Comparison of ENCODE assay signal across 9 cellular contexts in genomic region chr22:37674248-37674647, GRCh38. TPM values are rescaled to one million over a fixed set of nuclear protein-coding genes. Genes with fewer than 3 reads are reported as not detected.
DNase-seq lines count a peak whose midpoint lies in the region; ATAC-seq and TF ChIP-seq lines count a peak whose summit lies in the region.
"Had no signal": no experiment of that assay in that cellular context is flagged by ENCODE, and none has a peak within 500 bp of the region (broad histone marks: within the 10 kb centered on the region; RNA-seq: fewer than 3 reads in every experiment).

No MANE protein-coding gene starts in this region.

- dilution Hi-C loops in mammary epithelial cell (cut with HindIII; ENCODE audit: low sequenced_read_pairs), result no loop called here

- no peak overlapping the region for H2AFZ ChIP-seq in mammary epithelial cell (ENCODE audit: low read depth, low read length)

- intact Hi-C loops in MCF 10A (cut with micrococcal nuclease) (loop anchor here (2.0 kb wide), 1 partner anchor 79 kb away; no protein-coding TSS in a partner anchor), mammary epithelial cell (cut with micrococcal nuclease) (no loop called here), adrenal gland (cut with DNase I) (no loop called here)

- H3K27me3 ChIP-seq in mammary epithelial cell (ENCODE audit: insufficient read depth, low read length) (no peaks in the 10 kb centered on the region), adrenal gland (no peaks in the 10 kb centered on the region), muscle layer of colon (ENCODE audit: control insufficient read depth in 1 of 2, insufficient read depth in 2 of 2, low read length in 2 of 2) (no peaks in the 10 kb centered on the region)
- H3K27me3 ChIP-seq: BE2C had no signal

- H3K27ac Mint-ChIP-seq in MCF 10A (ENCODE audit: low read depth, unreplicated experiment) (no peak overlapping the region), type B pancreatic cell (peak overlapping the region; percentile 34)

- peaks cover 4% of the 10 kb centered on the region for H4K20me1 ChIP-seq in mammary epithelial cell (ENCODE audit: insufficient read depth, low read length)

- H3K4me3 Mint-ChIP-seq in MCF 10A (ENCODE audit: unreplicated experiment), result peak overlapping the region; percentile 75
- no peak overlapping the region for H3K4me3 Mint-ChIP-seq in type B pancreatic cell

- no peak overlapping the region for H3K4me3 ChIP-seq in mammary epithelial cell (replicated peaks in 1 of 3; ENCODE audit: insufficient read depth in 1 of 3, low read depth in 2 of 3, low read length in 3 of 3)
- no peak overlapping the region for H3K4me3 ChIP-seq in adrenal gland
- H3K4me3 ChIP-seq in muscle layer of colon (ENCODE audit: low read depth in 1 of 2, low read length in 2 of 2), result no peak overlapping the region

- CTCF ChIA-PET in MCF 10A (lab: Yijun Ruan, JAX), result interaction anchor here (0.8 to 2.0 kb wide), 2 partner anchors 12 to 31 kb away, joined by 4 to 8 read pairs; partner anchors contain the start of gene NOL12
- CTCF ChIA-PET in mammary epithelial cell (lab: Charles Lee; ENCODE audit: low non-redundant PET), result no interaction called here

- TF ChIP-seq POLR2A in adrenal gland (IDR thresholded peaks at IDR 0.05), result no peak

- no peaks in the 10 kb centered on the region for H3K27me3 Mint-ChIP-seq in MCF 10A (ENCODE audit: insufficient read depth, unreplicated experiment)
- no peaks in the 10 kb centered on the region for H3K27me3 Mint-ChIP-seq in type B pancreatic cell

- H3K36me3 ChIP-seq in mammary epithelial cell (ENCODE audit: insufficient read depth, low read length) (peaks cover 6% of the 10 kb centered on the region), adrenal gland (replicated peaks in 1 of 2) (peaks cover 0 to 5% of the 10 kb centered on the region in 2 donors), muscle layer of colon (ENCODE audit: insufficient read depth, low read length) (peaks cover under 1% of the 10 kb centered on the region)
- H3K36me3 ChIP-seq: BE2C had no signal

- H3K9ac ChIP-seq in mammary epithelial cell (ENCODE audit: insufficient read depth, low read length) (no peak overlapping the region), muscle layer of colon (ENCODE audit: low read length) (no peak overlapping the region)

- no peak overlapping the region for H3K4me2 ChIP-seq in mammary epithelial cell (ENCODE audit: insufficient read depth, low read depth, low read length)

- peaks cover 30% of the 10 kb centered on the region for H3K79me2 ChIP-seq in mammary epithelial cell (ENCODE audit: insufficient read depth, low read length)

- in situ Hi-C loops in mammary epithelial cell (cut with MboI; ENCODE audit: low sequenced_read_pairs in 2 of 2), result no loop called here

- H3K36me3 Mint-ChIP-seq in MCF 10A (ENCODE audit: insufficient read depth, unreplicated experiment) (peaks cover 24% of the 10 kb centered on the region), type B pancreatic cell (peaks cover 3% of the 10 kb centered on the region)

- BruUV-seq in MCF 10A (replicated peaks; lab: Mats Ljungman, UMichigan) (no TSS peak), mammary epithelial cell (replicated peaks; lab: Mats Ljungman, UMichigan) (no TSS peak)

- TF ChIP-seq CTCF in MCF 10A (IDR thresholded peaks at IDR 0.05; ENCODE audit: unreplicated experiment) (no peak), mammary epithelial cell (conservative IDR thresholded peaks at IDR 0.05 in 1 of 2, IDR thresholded peaks at IDR 0.05 in 1 of 2; ENCODE audit: extremely low read depth in 1 of 2, insufficient read depth in 1 of 2, low read depth in 1 of 2, low read length in 2 of 2) (no peak), adrenal gland (IDR thresholded peaks at IDR 0.05) (no peak), type B pancreatic cell (conservative IDR thresholded peaks at IDR 0.05) (no peak)

- ATAC-seq in GM21786 (IDR thresholded peaks at IDR 0.05; ENCODE audit: unreplicated experiment), result no peak
- ATAC-seq in GM18867 (IDR thresholded peaks at IDR 0.05; ENCODE audit: unreplicated experiment), result no peak

- H3K9me3 Mint-ChIP-seq in MCF 10A (ENCODE audit: unreplicated experiment), result no peaks in the 10 kb centered on the region
- no peaks in the 10 kb centered on the region for H3K9me3 Mint-ChIP-seq in type B pancreatic cell

- H3K4me1 Mint-ChIP-seq in MCF 10A (ENCODE audit: insufficient read depth, unreplicated experiment) (peaks cover 22% of the 10 kb centered on the region), type B pancreatic cell (ENCODE audit: unreplicated experiment) (peaks cover 8% of the 10 kb centered on the region)

- POLR2A ChIA-PET in MCF 10A (lab: Yijun Ruan, JAX), result interaction anchor here (1.1 to 5.1 kb wide), 6 partner anchors 10 to 134 kb away, joined by 3 to 49 read pairs (median 16); partner anchors contain the start of genes GGA1, NOL12 and PDXP

- WGBS in mammary epithelial cell (ENCODE audit: low coverage, missing lambda C conversion rate), result 92% methylated on average over 12 of the region's 12 CpGs
- WGBS in adrenal gland, 4 donors, result 77 to 83% (median 82%) methylated on average over 11 to 12 of the region's 12 CpGs

- DNase-seq in MCF 10A (ENCODE audit: unreplicated experiment), result no peak
- no peak for DNase-seq in mammary epithelial cell
- no peak for DNase-seq in adrenal gland
- DNase-seq in type B pancreatic cell (ENCODE audit: extremely low spot score, unreplicated experiment), result no peak
- no peak for DNase-seq in AML-193 (lab: John Stamatoyannopoulos, UW)

- H3K27ac ChIP-seq in mammary epithelial cell (ENCODE audit: insufficient read depth, low read depth, low read length) (no peak overlapping the region), adrenal gland (peak overlapping the region in 4 of 5 donors; percentile 85 to 98 (median 94)), muscle layer of colon (ENCODE audit: low read depth, low read length) (peak overlapping the region; percentile 93)

- H3K4me1 ChIP-seq in mammary epithelial cell (ENCODE audit: insufficient read depth, low read length), result peaks cover 21% of the 10 kb centered on the region
- H3K4me1 ChIP-seq in adrenal gland (replicated peaks in 1 of 2), result peaks cover 20 to 32% of the 10 kb centered on the region in 2 donors
- peaks cover 33% of the 10 kb centered on the region for H3K4me1 ChIP-seq in muscle layer of colon (ENCODE audit: insufficient read depth, low read length)

- no peaks in the 10 kb centered on the region for H3K9me3 ChIP-seq in mammary epithelial cell (replicated peaks; ENCODE audit: insufficient read depth, low read length)
- H3K9me3 ChIP-seq in adrenal gland (replicated peaks in 1 of 3), result no peaks in the 10 kb centered on the region
- no peaks in the 10 kb centered on the region for H3K9me3 ChIP-seq in muscle layer of colon (ENCODE audit: low read length)
- H3K9me3 ChIP-seq: BE2C had no signal

RNA-seq across cellular contexts. Expression of gene LGALS1, which starts 1.2 kb away (rescaled TPM):
- total RNA-seq in MCF 10A (2022) (1,407 and 1,635 TPM in 2 replicates), mammary epithelial cell (1,000 to 10,000 TPM; 2,888 to 3,171 TPM), adrenal gland (1,000 to 10,000 TPM in 3 of 8 donors, 100 to 1,000 TPM in 5; 623 to 2,904 (median 918) TPM), type B pancreatic cell (ENCODE audit: low replicate concordance) (1.8 and 235 TPM in 2 replicates)
- polyA plus RNA-seq in mammary epithelial cell (6,743 TPM), adrenal gland (1,000 to 10,000 TPM in 2 of 3 donors, 100 to 1,000 TPM in 1; 588 to 4,628 (median 4,577) TPM)
- polyA minus RNA-seq in mammary epithelial cell, result 4,799 TPM

RNA-seq across cellular contexts. Expression of gene NOL12, which starts 11.9 kb away (rescaled TPM):
- 47.1 and 50.8 TPM in 2 replicates for total RNA-seq in MCF 10A (2022)
- total RNA-seq in mammary epithelial cell, result 10 to 100 TPM in 1 of 2 donors, 1 to 10 TPM in 1; 8.0 to 32.4 TPM
- polyA plus RNA-seq in mammary epithelial cell, result 21.2 TPM
- polyA minus RNA-seq in mammary epithelial cell, result 11.9 TPM
- 10 to 100 TPM; 23.2 to 51.1 (median 39.3) TPM for total RNA-seq in adrenal gland
- polyA plus RNA-seq in adrenal gland, result 10 to 100 TPM; 26.7 to 90.7 (median 73.8) TPM
- 18.5 and 23.9 TPM in 2 replicates for total RNA-seq in type B pancreatic cell (ENCODE audit: low replicate concordance)

RNA-seq across cellular contexts. Expression of gene PDXP, which starts 15.7 kb away (rescaled TPM):
- 10.3 and 10.5 TPM in 2 replicates for total RNA-seq in MCF 10A (2022)
- total RNA-seq in mammary epithelial cell, result 1 to 10 TPM; 5.8 to 6.9 TPM
- 19.4 TPM for polyA plus RNA-seq in mammary epithelial cell
- 10.4 TPM for polyA minus RNA-seq in mammary epithelial cell
- total RNA-seq in adrenal gland, result 10 to 100 TPM; 16.2 to 49.7 (median 20.9) TPM
- polyA plus RNA-seq in adrenal gland, result 10 to 100 TPM in 2 of 3 donors, 1 to 10 TPM in 1; 10.0 to 41.9 (median 13.4) TPM
- total RNA-seq in type B pancreatic cell (ENCODE audit: low replicate concordance), result 15.6 and 30.2 TPM in 2 replicates

RNA-seq across cellular contexts. Expression of gene TRIOBP, which starts 22.6 kb away (rescaled TPM):
- total RNA-seq in MCF 10A (2022), result 42.5 and 45.7 TPM in 2 replicates
- total RNA-seq in mammary epithelial cell, result 100 to 1,000 TPM; 117 to 138 TPM
- polyA plus RNA-seq in mammary epithelial cell, result 34.2 TPM
- 75.7 TPM for polyA minus RNA-seq in mammary epithelial cell
- 100 to 1,000 TPM in 6 of 8 donors, 10 to 100 TPM in 2; 57.7 to 146 (median 105) TPM for total RNA-seq in adrenal gland
- polyA plus RNA-seq in adrenal gland, result 10 to 100 TPM; 24.6 to 43.1 (median 29.6) TPM
- total RNA-seq in type B pancreatic cell (ENCODE audit: low replicate concordance), result 42.9 and 47.0 TPM in 2 replicates

RNA-seq across cellular contexts. Expression of gene SH3BP1, which starts 34.8 kb away (rescaled TPM):
- total RNA-seq in MCF 10A (2022), result 1.5 and 1.9 TPM in 2 replicates
- total RNA-seq in mammary epithelial cell, result 10 to 100 TPM; 28.2 to 65.9 TPM
- 43.7 TPM for polyA plus RNA-seq in mammary epithelial cell
- polyA minus RNA-seq in mammary epithelial cell, result 77.9 TPM
- total RNA-seq in adrenal gland, result 10 to 100 TPM in 5 of 8 donors, 1 to 10 TPM in 3; 8.1 to 18.7 (median 10.6) TPM
- 10 to 100 TPM in 1 of 3 donors, 1 to 10 TPM in 2; 2.4 to 27.3 (median 9.8) TPM for polyA plus RNA-seq in adrenal gland
- 30.0 and 31.1 TPM in 2 replicates for total RNA-seq in type B pancreatic cell (ENCODE audit: low replicate concordance)
